Comparison of ENCODE assay signal across 8 cellular contexts in genomic region chr5:5494489-5495402, GRCh38.
DNase-seq lines count a peak whose midpoint lies in the region; ATAC-seq, FAIRE-seq and TF ChIP-seq lines count a peak whose summit lies in the region.

No MANE protein-coding gene starts in this region.

- H3K36me3 Mint-ChIP-seq in central memory CD8-positive, alpha-beta T cell (ENCODE audit: insufficient read depth): peaks cover 1% of the 10 kb centered on the region

- peaks cover 19% of the 10 kb centered on the region for H3K4me1 ChIP-seq in BLaER1

- ATAC-seq in GM19455 (IDR thresholded peaks at IDR 0.05; ENCODE audit: unreplicated experiment) (peak; percentile 60), left lobe of liver (peak; percentile 96)
- ATAC-seq in central memory CD8-positive, alpha-beta T cell (replicated peaks; ENCODE audit: extremely low read depth, poor library complexity, severe bottlenecking): peak; percentile 88

- H3K4me3 ChIP-seq in BLaER1: no peak overlapping the region

- no peak overlapping the region for H3K27ac ChIP-seq in BLaER1

- H3K9ac ChIP-seq in BLaER1: no peak overlapping the region

- H3K9me3 Mint-ChIP-seq in central memory CD8-positive, alpha-beta T cell: no peaks in the 10 kb centered on the region

- no peak for FAIRE-seq in H54 (lab: Jason Lieb, UNC)

- peaks cover 13% of the 10 kb centered on the region for H3K4me1 Mint-ChIP-seq in central memory CD8-positive, alpha-beta T cell

- peak; percentile 23 for DNase-seq in HPDE6-E6E7 (ENCODE audit: extremely low spot score)
- DNase-seq in activated CD4-positive, CD25-positive, alpha-beta regulatory T cell treated with anti-CD3 and anti-CD28 coated beads, Interleukin-2, amount 50 U/mL, for 72 hours: peak; percentile 81
- peak; percentile 63 to 66 for DNase-seq in central memory CD8-positive, alpha-beta T cell (ENCODE audit: low spot score in 2 of 2)
- peak; percentile 83 for DNase-seq in left lobe of liver (ENCODE audit: low spot score)
- DNase-seq in stimulated activated CD8-positive, alpha-beta memory T cell treated with anti-CD3 and anti-CD28 coated beads, Interleukin-12 subunit alpha, Interleukin-12 subunit beta, amount 100 ng/mL, for 24 hours (ENCODE audit: extremely low read depth): peak; percentile 60
- DNase-seq in H54 (ENCODE audit: insufficient read length, low spot score): no peak

- H3K36me3 ChIP-seq in BLaER1: peaks cover 14% of the 10 kb centered on the region

- peak overlapping the region; percentile 24; the same call in 1 of the 2 replicates for H3K4me2 ChIP-seq in BLaER1

- H3K9me3 ChIP-seq in BLaER1: no peaks in the 10 kb centered on the region

- H3K27me3 Mint-ChIP-seq in central memory CD8-positive, alpha-beta T cell: peaks cover 23% of the 10 kb centered on the region

- no peaks in the 10 kb centered on the region for H4K20me1 ChIP-seq in BLaER1

- H3K4me3 Mint-ChIP-seq in central memory CD8-positive, alpha-beta T cell: peak overlapping the region; percentile 25

- H3K27me3 ChIP-seq in BLaER1: no peaks in the 10 kb centered on the region

- TF ChIP-seq POLR2A in H54 (IDR thresholded peaks at IDR 0.05; ENCODE audit: low read depth, low read length): no peak

- H3K27ac Mint-ChIP-seq in central memory CD8-positive, alpha-beta T cell (ENCODE audit: low read depth): no peak overlapping the region
